Comparison of ENCODE assay signal across 8 cellular contexts in genomic region chr6:6494677-6495076, GRCh38.
DNase-seq lines count a peak whose midpoint lies in the region; ATAC-seq, FAIRE-seq and TF ChIP-seq lines count a peak whose summit lies in the region.

No MANE protein-coding gene starts in this region.

- 0% methylated on average over 6 of the region's 6 CpGs for WGBS in K562 (ENCODE audit: insufficient coverage, low coverage, missing lambda C conversion rate)

- H3K9me3 ChIP-seq in K562 (replicated peaks; ENCODE audit: control insufficient read depth, insufficient read depth, low read depth, low read length): no peaks in the 10 kb centered on the region

- in situ Hi-C loops in K562 (cut with MboI): no loop called here

- TF ChIP-seq CTCF in D721Med (IDR thresholded peaks at IDR 0.05; ENCODE audit: insufficient read depth, missing control alignments) (peak; percentile 69), K562 (IDR thresholded peaks at IDR 0.05 in 2 of 3, conservative IDR thresholded peaks at IDR 0.05 in 1 of 3; ENCODE audit: insufficient read depth in 2 of 3, low read depth in 1 of 3, low read length in 3 of 3) (peak; percentile 73 to 80 (median 78))

- no peak overlapping the region for H3K9ac ChIP-seq in K562 (ENCODE audit: insufficient read depth in 1 of 2, low read depth in 2 of 2, low read length in 2 of 2)

- no peaks in the 10 kb centered on the region for H3K36me3 ChIP-seq in K562 (ENCODE audit: control insufficient read depth, insufficient read depth, low read length)

- H3K4me2 ChIP-seq in K562 (ENCODE audit: insufficient read depth, low read length): no peak overlapping the region

- H2AFZ ChIP-seq in K562 (ENCODE audit: low read depth, low read length): no peak overlapping the region

- CTCF ChIA-PET in K562 (lab: Yijun Ruan, JAX; ENCODE audit: low intra/inter-chr PET ratio): interaction anchor here (1.2 kb wide), 1 partner anchor 363 kb away, joined by 4 read pairs; no protein-coding TSS in a partner anchor

- FAIRE-seq in D721Med (lab: Jason Lieb, UNC): no peak
- peak; percentile 82 for FAIRE-seq in K562 (lab: Jason Lieb, UNC)
- FAIRE-seq in RCC 7860 (lab: Jason Lieb, UNC): no peak

- no peaks in the 10 kb centered on the region for H3K79me2 ChIP-seq in K562 (ENCODE audit: control insufficient read depth, insufficient read depth, low read length)

- ATAC-seq in GM21390 (IDR thresholded peaks at IDR 0.05; ENCODE audit: unreplicated experiment) (peak; percentile 58), K562 (peak; percentile 99), GM18867 (IDR thresholded peaks at IDR 0.05; ENCODE audit: unreplicated experiment) (no peak), HG03045 (IDR thresholded peaks at IDR 0.05; ENCODE audit: unreplicated experiment) (no peak)

- no peak for TF ChIP-seq POLR2A in K562 (conservative IDR thresholded peaks at IDR 0.05)

- intact Hi-C loops in K562 (cut with micrococcal nuclease): loop anchor here (10.0 kb wide), 1 partner anchor 270 kb away; no protein-coding TSS in a partner anchor

- POLR2A ChIA-PET in K562 (lab: Yijun Ruan, JAX): interaction anchor here (0.6 kb wide), 1 partner anchor 374 kb away, joined by 3 read pairs; no protein-coding TSS in a partner anchor

- H3K27me3 ChIP-seq in K562 (ENCODE audit: control insufficient read depth in 2 of 2, insufficient read depth in 2 of 2, low read length in 2 of 2): peaks cover 0 to 12% of the 10 kb centered on the region in 2 experiments; a peak in 1 of 5 replicates

- no peaks in the 10 kb centered on the region for H3K4me1 ChIP-seq in K562 (replicated peaks in 1 of 2; ENCODE audit: control insufficient read depth in 2 of 2, insufficient read depth in 2 of 2, low read length in 2 of 2)

- BruUV-seq in K562 (replicated peaks; lab: Mats Ljungman, UMichigan): no TSS peak

- DNase-seq in D721Med (ENCODE audit: insufficient read length, low spot score): no peak
- peak; percentile 6 for DNase-seq in NCI-H446 treated with DMSO at 0.1 percent for 48 hours (lab: John Stamatoyannopoulos, UW)
- peak; percentile 28 to 67 (median 50) for DNase-seq in K562 (ENCODE audit: extremely low read depth in 1 of 4, low spot score in 3 of 4)
- peak; percentile 14 for DNase-seq in medulla oblongata (ENCODE audit: extremely low spot score)
- no peak for DNase-seq in RCC 7860 (ENCODE audit: low spot score)

- TF ChIP-seq EP300 in K562 (IDR thresholded peaks at IDR 0.05; ENCODE audit: low read length): no peak

- no peaks in the 10 kb centered on the region for H4K20me1 ChIP-seq in K562 (replicated peaks; ENCODE audit: control insufficient read depth, insufficient read depth, low read length)

- peak; percentile 54 to 81 for TF ChIP-seq RAD21 in K562 (CRISPR knock-in tag; conservative IDR thresholded peaks at IDR 0.05 in 1 of 2, IDR thresholded peaks at IDR 0.05 in 1 of 2)

- H3K27ac ChIP-seq in K562 (ENCODE audit: extremely low read depth, low read depth, low read length): no peak overlapping the region

- H3K9me1 ChIP-seq in K562 (ENCODE audit: control insufficient read depth, insufficient read depth, low read length): no peaks in the 10 kb centered on the region

- no peak overlapping the region for H3K4me3 ChIP-seq in K562

TF ChIP-seq in K562, 482 proteins besides CTCF, POLR2A, EP300 and RAD21:
- TF ChIP-seq GTF2E2 (tag; IDR thresholded peaks at IDR 0.05) (no peak), DEAF1 (CRISPR knock-in tag; IDR thresholded peaks at IDR 0.05) (peak; percentile 51; the same call in 1 of the 2 replicates), CC2D1A (IDR thresholded peaks at IDR 0.05) (0 out of 2 replicates have a peak, but pooled peaks have one; percentile 31), KLF16 (IDR thresholded peaks at IDR 0.05) (peak; percentile 13; the same call in 1 of the 2 replicates), NCOA2 (IDR thresholded peaks at IDR 0.05; ENCODE audit: partially characterized antibody in 2 of 2) (no peak), THRA (IDR thresholded peaks at IDR 0.05) (no peak), NFE2 (IDR thresholded peaks at IDR 0.05; ENCODE audit: low read depth) (no peak), MTA2 (IDR thresholded peaks at IDR 0.05; ENCODE audit: low read depth) (no peak), SMARCA5 (IDR thresholded peaks at IDR 0.05) (peak; percentile 47; the same call in 1 of the 2 replicates), SMC3 (conservative IDR thresholded peaks at IDR 0.05; ENCODE audit: insufficient read depth, low read depth, low read length) (peak; percentile 50; the same call in 1 of the 2 replicates), PKNOX1 (IDR thresholded peaks at IDR 0.05) (no peak), FOXA3 (CRISPR knock-in tag; conservative IDR thresholded peaks at IDR 0.05 in 1 of 2, IDR thresholded peaks at IDR 0.05 in 1 of 2) (no peak), CTCFL (IDR thresholded peaks at IDR 0.05; ENCODE audit: borderline replicate concordance, insufficient read depth, low read depth, low read length, poor library complexity, severe bottlenecking) (peak; percentile 7)

Comparison
In these comparisons a context has a peak if more than half of its experiments do, and no peak if none do; other contexts are left out.
1. DNase-seq: peak in NCI-H446 treated with DMSO at 0.1 percent for 48 hours (single experiment), K562 (4 of 4) and medulla oblongata (single experiment); none in D721Med (single experiment) and RCC 7860 (single experiment).
2. ATAC-seq: peak in GM21390 (single experiment) and K562 (single experiment); none in GM18867 (single experiment) and HG03045 (single experiment).